Comparison of ENCODE assay signal across 8 cellular contexts in the genomic region with DNA sequence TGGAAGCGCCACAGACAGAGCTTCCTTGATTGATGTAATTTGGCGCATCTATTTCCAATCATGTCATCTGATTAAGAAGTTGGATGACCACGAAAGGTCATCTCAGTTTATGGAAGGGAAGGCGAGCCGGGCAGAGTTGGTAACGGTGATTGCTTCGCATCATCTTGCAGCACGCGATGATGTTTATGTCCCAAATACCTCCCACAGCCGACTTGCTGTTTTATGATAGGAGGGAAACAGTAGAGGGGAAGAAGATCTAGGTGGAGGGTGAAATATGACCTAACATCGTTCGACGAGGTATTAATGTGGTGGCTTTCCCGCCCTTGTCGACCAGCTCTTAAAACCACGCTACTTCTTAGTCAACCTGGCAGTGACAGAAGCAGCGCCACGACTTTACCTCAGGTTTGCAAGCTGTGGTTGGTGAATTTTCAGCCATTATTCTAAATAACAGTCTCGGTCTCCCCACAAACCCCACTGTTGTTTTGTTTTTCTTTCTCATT. TPM values are rescaled to one million over a fixed set of nuclear protein-coding genes. Genes with fewer than 3 reads are reported as not detected.
DNase-seq lines count a peak whose midpoint lies in the region; ATAC-seq and TF ChIP-seq lines count a peak whose summit lies in the region.

No MANE protein-coding gene starts in this region.

- H3K4me3 Mint-ChIP-seq in dendritic cell treated with granulocyte-macrophage colony-stimulating factor and Interleukin-4, amounts not matched to agents 40 ng/mL and 50 ng/mL, for 4 days, result peak overlapping the region; percentile 82
- H3K4me3 Mint-ChIP-seq in osteocyte (ENCODE audit: unreplicated experiment), result peak overlapping the region; percentile 86

- intact Hi-C loops in dendritic cell treated with granulocyte-macrophage colony-stimulating factor and Interleukin-4, amounts not matched to agents 40 ng/mL and 50 ng/mL, for 4 days (cut with micrococcal nuclease), result loop anchor here (5.0 kb wide), 1 partner anchor 413 kb away; no protein-coding TSS in a partner anchor

- no peaks in the 10 kb centered on the region for H3K36me3 Mint-ChIP-seq in dendritic cell treated with granulocyte-macrophage colony-stimulating factor and Interleukin-4, amounts not matched to agents 40 ng/mL and 50 ng/mL, for 4 days (ENCODE audit: low read depth)
- no peaks in the 10 kb centered on the region for H3K36me3 Mint-ChIP-seq in osteocyte (ENCODE audit: unreplicated experiment)

- H3K36me3 ChIP-seq in SJSA1, result peaks cover 3% of the 10 kb centered on the region; the same call in 1 of the 2 replicates

- TF ChIP-seq CTCF in GM12864 (IDR thresholded peaks at IDR 0.05; ENCODE audit: low read depth, low read length, missing control alignments) (no peak), osteocyte (IDR thresholded peaks at IDR 0.05) (no peak)

- H3K27me3 ChIP-seq in SJSA1 (replicated peaks), result no peaks in the 10 kb centered on the region

- peaks cover 13% of the 10 kb centered on the region for H3K27me3 Mint-ChIP-seq in dendritic cell treated with granulocyte-macrophage colony-stimulating factor and Interleukin-4, amounts not matched to agents 40 ng/mL and 50 ng/mL, for 4 days
- H3K27me3 Mint-ChIP-seq in osteocyte (ENCODE audit: unreplicated experiment), result peaks cover 2% of the 10 kb centered on the region

- peak overlapping the region; percentile 76; the same call in 1 of the 2 replicates for H3K27ac ChIP-seq in SJSA1

- H3K9me3 Mint-ChIP-seq in dendritic cell treated with granulocyte-macrophage colony-stimulating factor and Interleukin-4, amounts not matched to agents 40 ng/mL and 50 ng/mL, for 4 days, result no peaks in the 10 kb centered on the region
- no peaks in the 10 kb centered on the region for H3K9me3 Mint-ChIP-seq in osteocyte (ENCODE audit: unreplicated experiment)

- peak; percentile 8 for DNase-seq in GM12864 (ENCODE audit: low read depth)
- DNase-seq in SJSA1 (ENCODE audit: low read depth in 1 of 2, low spot score in 2 of 2), result no peak
- DNase-seq in osteocyte (ENCODE audit: extremely low spot score, unreplicated experiment), result no peak
- DNase-seq in hepatic stellate cell (ENCODE audit: low spot score), result no peak
- no peak for DNase-seq in midbrain (lab: John Stamatoyannopoulos, UW)
- DNase-seq in nucleus accumbens (lab: John Stamatoyannopoulos, UW), result no peak

- peaks cover 22% of the 10 kb centered on the region for H3K4me1 Mint-ChIP-seq in dendritic cell treated with granulocyte-macrophage colony-stimulating factor and Interleukin-4, amounts not matched to agents 40 ng/mL and 50 ng/mL, for 4 days (ENCODE audit: low read depth)
- H3K4me1 Mint-ChIP-seq in osteocyte (ENCODE audit: unreplicated experiment), result peaks cover 26% of the 10 kb centered on the region

- H3K4me3 ChIP-seq in GM12864 (ENCODE audit: low read depth, low read length) (peak overlapping the region; percentile 56), SJSA1 (peak overlapping the region; percentile 92)

- H3K27ac Mint-ChIP-seq in dendritic cell treated with granulocyte-macrophage colony-stimulating factor and Interleukin-4, amounts not matched to agents 40 ng/mL and 50 ng/mL, for 4 days, result peak overlapping the region; percentile 85
- H3K27ac Mint-ChIP-seq in osteocyte (ENCODE audit: unreplicated experiment), result peak overlapping the region; percentile 83

- H3K4me1 ChIP-seq in SJSA1 (replicated peaks), result peaks cover 32% of the 10 kb centered on the region

- no peaks in the 10 kb centered on the region for H3K9me3 ChIP-seq in SJSA1 (replicated peaks)

- ATAC-seq in HG03354 (IDR thresholded peaks at IDR 0.05; ENCODE audit: poor library complexity, severe bottlenecking, unreplicated experiment), result no peak

RNA-seq across cellular contexts. Expression of gene TANC2, which starts 0.8 kb away (rescaled TPM):
- total RNA-seq in SJSA1 (2014; rRNA removed; shearing (Covaris generic)), result 2.3 and 7.7 TPM in 2 replicates
- total RNA-seq in osteocyte, result 40.3 and 41.1 TPM in 2 replicates
